8 cellular contexts compared by ENCODE assay signal in the genomic region with DNA sequence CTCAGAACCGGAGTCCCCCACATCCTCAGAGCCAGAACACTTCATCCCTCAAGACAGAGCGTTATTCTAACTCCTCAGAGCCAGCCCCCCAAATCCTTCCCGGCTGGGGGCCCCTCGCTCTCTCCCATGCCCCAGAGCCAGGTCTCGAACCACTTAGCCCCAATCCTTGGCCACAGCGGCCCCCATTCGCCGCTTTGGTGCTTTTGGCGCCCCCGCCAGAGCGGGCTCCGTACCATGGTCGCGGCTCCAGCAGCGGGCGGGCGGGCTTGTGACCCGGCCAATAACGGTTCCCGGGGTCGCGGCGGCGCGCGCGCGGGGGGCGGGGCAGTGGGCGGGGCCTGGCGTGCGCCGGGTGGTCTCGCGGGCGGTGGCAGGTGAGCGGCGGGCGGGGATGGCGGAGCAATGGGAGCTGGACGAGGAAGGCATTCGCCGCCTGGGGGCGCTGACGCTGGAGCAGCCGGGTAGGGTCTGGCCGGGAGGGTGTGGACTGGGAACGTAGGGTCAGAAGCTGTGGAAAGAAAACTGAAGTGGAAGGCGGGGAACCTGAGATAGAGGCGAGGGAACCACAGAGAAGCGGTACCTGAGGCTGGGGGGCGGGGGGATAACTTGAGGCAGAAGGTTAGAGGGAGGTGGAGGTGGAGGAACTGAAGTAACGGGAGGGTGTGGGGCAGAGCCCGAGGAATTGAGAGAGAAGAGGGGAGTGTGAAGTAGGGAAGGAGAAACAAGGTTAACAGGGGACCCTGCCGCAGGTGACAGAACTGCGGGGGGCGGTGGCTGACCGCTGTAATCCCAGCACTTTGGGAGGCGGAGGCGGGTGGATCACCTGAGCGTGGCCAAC. TPM values are rescaled to one million over a fixed set of nuclear protein-coding genes. Genes with fewer than 3 reads are reported as not detected.
DNase-seq lines count a peak whose midpoint lies in the region; ATAC-seq lines count a peak whose summit lies in the region.

A gene (minus strand): TSS at position 270 of the 838 bp plus-strand sequence. CDS start 34 bp downstream, at position 236.
A gene with protein sequence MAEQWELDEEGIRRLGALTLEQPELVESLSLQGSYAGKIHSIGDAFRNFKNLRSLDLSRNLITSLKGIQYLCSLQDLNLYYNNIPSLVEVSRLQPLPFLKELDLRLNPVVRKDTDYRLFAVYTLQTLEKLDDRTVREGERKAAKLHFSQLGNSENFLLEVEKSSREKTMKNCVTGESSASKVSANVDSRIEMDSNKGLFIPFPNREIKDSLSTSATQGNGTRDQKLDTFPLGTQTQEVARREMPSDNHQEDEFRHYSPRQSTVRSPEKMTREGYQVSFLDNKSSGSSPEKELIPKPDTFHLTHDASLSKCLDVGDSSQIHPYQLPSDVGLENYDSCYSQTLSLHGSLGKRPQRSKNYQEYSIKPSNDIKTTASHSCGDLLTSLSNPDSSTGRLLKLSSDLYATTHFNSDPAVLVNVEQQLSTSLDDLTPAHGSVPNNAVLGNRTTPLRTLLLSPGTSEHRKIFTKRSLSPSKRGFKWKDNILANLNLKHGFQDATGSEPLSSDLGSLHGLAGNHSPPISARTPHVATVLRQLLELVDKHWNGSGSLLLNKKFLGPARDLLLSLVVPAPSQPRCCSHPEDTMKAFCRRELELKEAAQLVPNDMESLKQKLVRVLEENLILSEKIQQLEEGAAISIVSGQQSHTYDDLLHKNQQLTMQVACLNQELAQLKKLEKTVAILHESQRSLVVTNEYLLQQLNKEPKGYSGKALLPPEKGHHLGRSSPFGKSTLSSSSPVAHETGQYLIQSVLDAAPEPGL (plus strand): TSS at position 344 of the 838 bp plus-strand sequence. CDS start 48 bp downstream, at position 392.

- H2BK5ac ChIP-seq in mesendoderm (ENCODE audit: low read length) = no peak within 1 kb of the TSS

- H3K9ac ChIP-seq in mesendoderm (ENCODE audit: low read length) = peak within 1 kb of the TSS; percentile 72

- no peak within 1 kb of the TSS for H2BK15ac ChIP-seq in mesendoderm (replicated peaks; ENCODE audit: low read depth)

- H2BK120ac ChIP-seq in mesendoderm (ENCODE audit: low read depth, low read length) = no peak within 1 kb of the TSS

- no peaks in the 10 kb centered on the region for H3K36me3 ChIP-seq in mesendoderm (ENCODE audit: control insufficient read depth, insufficient read depth, low read length)

- H3K27ac ChIP-seq in mesendoderm (ENCODE audit: low read depth, low read length) = no peak within 1 kb of the TSS

- H3K23ac ChIP-seq in mesendoderm (ENCODE audit: low read length) = no peak within 1 kb of the TSS

- H3K27me3 ChIP-seq in mesendoderm (ENCODE audit: insufficient read depth, low read length, poor library complexity) = no peaks in the 10 kb centered on the region

- H3K18ac ChIP-seq in mesendoderm (ENCODE audit: low read length) = no peak within 1 kb of the TSS

- DNase-seq in ELF-1 (ENCODE audit: low read depth, low spot score) = peak; percentile 97
- peak; percentile 39 for DNase-seq in NCI-H1436 treated with DMSO at 0.1 percent for 48 hours (lab: John Stamatoyannopoulos, UW)
- DNase-seq in activated CD4-positive, alpha-beta T cell treated with anti-CD3 and anti-CD28 coated beads, Interleukin-2, amount 50 U/mL, for 4 hours = peak; percentile 20 to 24
- peak; percentile 61 for DNase-seq in effector CD8-positive, alpha-beta T cell (lab: John Stamatoyannopoulos, UW)
- peak; percentile 91 for DNase-seq in mesendoderm
- peak; percentile 32 for DNase-seq in stimulated activated CD8-positive, alpha-beta memory T cell treated with anti-CD3 and anti-CD28 coated beads, Interleukin-12 subunit alpha, Interleukin-12 subunit beta, amount 100 ng/mL, for 24 hours (ENCODE audit: extremely low read depth)
- DNase-seq in KG1 (lab: John Stamatoyannopoulos, UW) = no peak

- H3K4me3 ChIP-seq in mesendoderm (ENCODE audit: low read length) = peak within 1 kb of the TSS; percentile 34

- no peak for ATAC-seq in GM21786 (IDR thresholded peaks at IDR 0.05; ENCODE audit: unreplicated experiment)

- no peaks in the 10 kb centered on the region for H3K79me1 ChIP-seq in mesendoderm (ENCODE audit: low read length)

- H3K56ac ChIP-seq in mesendoderm (ENCODE audit: low read length) = peak within 1 kb of the TSS; percentile 81

- no peak within 1 kb of the TSS for H4K8ac ChIP-seq in mesendoderm (ENCODE audit: low read depth, low read length)

- no peak within 1 kb of the TSS for H2AK5ac ChIP-seq in mesendoderm (ENCODE audit: low read length)

- peak within 1 kb of the TSS; percentile 75 for H3K4me2 ChIP-seq in mesendoderm (ENCODE audit: low read length)

- no peak within 1 kb of the TSS for H4K5ac ChIP-seq in mesendoderm (ENCODE audit: low read length)

- WGBS in mesendoderm (ENCODE audit: extremely low coverage, insufficient coverage, low lambda C conversion rate) = no CpG with 5 or more reads among the region's 61 CpGs

- no peaks in the 10 kb centered on the region for H3K4me1 ChIP-seq in mesendoderm (ENCODE audit: control insufficient read depth, low read depth, low read length)

- no peak within 1 kb of the TSS for H3K4ac ChIP-seq in mesendoderm (ENCODE audit: low read depth, low read length)

- H3K79me2 ChIP-seq in mesendoderm (ENCODE audit: control insufficient read depth, insufficient read depth, low read length) = no peaks in the 10 kb centered on the region

RNA-seq across cellular contexts. Expression of the first gene that starts in this region (rescaled TPM):
- 0.14 TPM for polyA plus RNA-seq in mesendoderm (2013, experiment 1 of 2)
- polyA plus RNA-seq in mesendoderm (2013, experiment 2 of 2) = 0.07 TPM

RNA-seq across cellular contexts. Expression of the second gene that starts in this region (rescaled TPM):
- not detected for polyA plus RNA-seq in mesendoderm (2013, experiment 1 of 2)
- polyA plus RNA-seq in mesendoderm (2013, experiment 2 of 2) = not detected
